In the genomic region with DNA sequence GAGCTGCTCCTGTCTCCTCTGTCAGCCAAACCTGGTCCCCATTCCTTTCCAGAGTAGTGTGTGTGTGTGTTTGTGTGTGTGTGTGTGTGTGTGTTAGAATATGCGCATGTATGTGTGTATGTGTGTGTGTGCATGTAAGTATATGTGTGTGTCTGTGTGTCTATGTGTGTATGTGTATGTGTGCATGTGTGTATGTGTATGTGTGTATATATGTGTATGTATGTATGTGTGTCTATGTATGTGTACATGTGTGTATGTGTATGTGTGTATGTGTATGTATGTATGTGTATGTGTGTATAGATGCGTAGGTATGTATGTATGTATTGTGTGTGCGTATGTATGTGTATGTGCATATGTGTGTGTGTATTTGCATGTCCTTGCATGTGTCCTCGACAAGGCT, we compare ENCODE assay signal across 1 cellular context.
TF ChIP-seq lines count a peak whose summit lies in the region.

No MANE protein-coding gene starts in this region.

TF ChIP-seq in K562, 482 proteins besides CTCF, POLR2A, EP300 and RAD21 (continued from another document):
- TF ChIP-seq, protein P1, sequence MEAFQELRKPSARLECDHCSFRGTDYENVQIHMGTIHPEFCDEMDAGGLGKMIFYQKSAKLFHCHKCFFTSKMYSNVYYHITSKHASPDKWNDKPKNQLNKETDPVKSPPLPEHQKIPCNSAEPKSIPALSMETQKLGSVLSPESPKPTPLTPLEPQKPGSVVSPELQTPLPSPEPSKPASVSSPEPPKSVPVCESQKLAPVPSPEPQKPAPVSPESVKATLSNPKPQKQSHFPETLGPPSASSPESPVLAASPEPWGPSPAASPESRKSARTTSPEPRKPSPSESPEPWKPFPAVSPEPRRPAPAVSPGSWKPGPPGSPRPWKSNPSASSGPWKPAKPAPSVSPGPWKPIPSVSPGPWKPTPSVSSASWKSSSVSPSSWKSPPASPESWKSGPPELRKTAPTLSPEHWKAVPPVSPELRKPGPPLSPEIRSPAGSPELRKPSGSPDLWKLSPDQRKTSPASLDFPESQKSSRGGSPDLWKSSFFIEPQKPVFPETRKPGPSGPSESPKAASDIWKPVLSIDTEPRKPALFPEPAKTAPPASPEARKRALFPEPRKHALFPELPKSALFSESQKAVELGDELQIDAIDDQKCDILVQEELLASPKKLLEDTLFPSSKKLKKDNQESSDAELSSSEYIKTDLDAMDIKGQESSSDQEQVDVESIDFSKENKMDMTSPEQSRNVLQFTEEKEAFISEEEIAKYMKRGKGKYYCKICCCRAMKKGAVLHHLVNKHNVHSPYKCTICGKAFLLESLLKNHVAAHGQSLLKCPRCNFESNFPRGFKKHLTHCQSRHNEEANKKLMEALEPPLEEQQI (IDR thresholded peaks at IDR 0.05): no peak
- TF ChIP-seq ZBTB7A (IDR thresholded peaks at IDR 0.05; ENCODE audit: borderline replicate concordance, control insufficient read depth, low read depth, low read length) (no peak), NONO (IDR thresholded peaks at IDR 0.05; ENCODE audit: low read depth in 2 of 2, low read length in 1 of 2) (no peak), ZNF23 (CRISPR knock-in tag; IDR thresholded peaks at IDR 0.05) (no peak), HSF4 (CRISPR knock-in tag; IDR thresholded peaks at IDR 0.05; ENCODE audit: borderline replicate concordance) (no peak), POLR2AphosphoS5 (IDR thresholded peaks at IDR 0.05; ENCODE audit: control insufficient read depth, insufficient read depth, low read depth, low read length) (no peak), RAD51 (IDR thresholded peaks at IDR 0.05; ENCODE audit: borderline replicate concordance, low read depth) (no peak), LEF1 (IDR thresholded peaks at IDR 0.05) (peak; percentile 20; the same call in 1 of the 2 replicates), RFX5 (IDR thresholded peaks at IDR 0.05; ENCODE audit: low read depth, low read length) (no peak), ASH1L (IDR thresholded peaks at IDR 0.05; ENCODE audit: borderline replicate concordance, low read depth, partially characterized antibody) (peak; percentile 22), HNRNPK (IDR thresholded peaks at IDR 0.05; ENCODE audit: low read depth, low read length, poor library complexity, severe bottlenecking) (no peak)
- TF ChIP-seq, protein P2, sequence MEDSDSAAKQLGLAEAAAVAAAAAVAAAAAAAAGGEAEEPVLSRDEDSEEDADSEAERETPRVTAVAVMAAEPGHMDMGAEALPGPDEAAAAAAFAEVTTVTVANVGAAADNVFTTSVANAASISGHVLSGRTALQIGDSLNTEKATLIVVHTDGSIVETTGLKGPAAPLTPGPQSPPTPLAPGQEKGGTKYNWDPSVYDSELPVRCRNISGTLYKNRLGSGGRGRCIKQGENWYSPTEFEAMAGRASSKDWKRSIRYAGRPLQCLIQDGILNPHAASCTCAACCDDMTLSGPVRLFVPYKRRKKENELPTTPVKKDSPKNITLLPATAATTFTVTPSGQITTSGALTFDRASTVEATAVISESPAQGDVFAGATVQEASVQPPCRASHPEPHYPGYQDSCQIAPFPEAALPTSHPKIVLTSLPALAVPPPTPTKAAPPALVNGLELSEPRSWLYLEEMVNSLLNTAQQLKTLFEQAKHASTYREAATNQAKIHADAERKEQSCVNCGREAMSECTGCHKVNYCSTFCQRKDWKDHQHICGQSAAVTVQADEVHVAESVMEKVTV (CRISPR knock-in tag; IDR thresholded peaks at IDR 0.05): no peak
- TF ChIP-seq, protein P3, sequence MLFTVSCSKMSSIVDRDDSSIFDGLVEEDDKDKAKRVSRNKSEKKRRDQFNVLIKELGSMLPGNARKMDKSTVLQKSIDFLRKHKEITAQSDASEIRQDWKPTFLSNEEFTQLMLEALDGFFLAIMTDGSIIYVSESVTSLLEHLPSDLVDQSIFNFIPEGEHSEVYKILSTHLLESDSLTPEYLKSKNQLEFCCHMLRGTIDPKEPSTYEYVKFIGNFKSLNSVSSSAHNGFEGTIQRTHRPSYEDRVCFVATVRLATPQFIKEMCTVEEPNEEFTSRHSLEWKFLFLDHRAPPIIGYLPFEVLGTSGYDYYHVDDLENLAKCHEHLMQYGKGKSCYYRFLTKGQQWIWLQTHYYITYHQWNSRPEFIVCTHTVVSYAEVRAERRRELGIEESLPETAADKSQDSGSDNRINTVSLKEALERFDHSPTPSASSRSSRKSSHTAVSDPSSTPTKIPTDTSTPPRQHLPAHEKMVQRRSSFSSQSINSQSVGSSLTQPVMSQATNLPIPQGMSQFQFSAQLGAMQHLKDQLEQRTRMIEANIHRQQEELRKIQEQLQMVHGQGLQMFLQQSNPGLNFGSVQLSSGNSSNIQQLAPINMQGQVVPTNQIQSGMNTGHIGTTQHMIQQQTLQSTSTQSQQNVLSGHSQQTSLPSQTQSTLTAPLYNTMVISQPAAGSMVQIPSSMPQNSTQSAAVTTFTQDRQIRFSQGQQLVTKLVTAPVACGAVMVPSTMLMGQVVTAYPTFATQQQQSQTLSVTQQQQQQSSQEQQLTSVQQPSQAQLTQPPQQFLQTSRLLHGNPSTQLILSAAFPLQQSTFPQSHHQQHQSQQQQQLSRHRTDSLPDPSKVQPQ (CRISPR knock-in tag; IDR thresholded peaks at IDR 0.05; ENCODE audit: borderline replicate concordance): no peak
- TF ChIP-seq, protein P4, sequence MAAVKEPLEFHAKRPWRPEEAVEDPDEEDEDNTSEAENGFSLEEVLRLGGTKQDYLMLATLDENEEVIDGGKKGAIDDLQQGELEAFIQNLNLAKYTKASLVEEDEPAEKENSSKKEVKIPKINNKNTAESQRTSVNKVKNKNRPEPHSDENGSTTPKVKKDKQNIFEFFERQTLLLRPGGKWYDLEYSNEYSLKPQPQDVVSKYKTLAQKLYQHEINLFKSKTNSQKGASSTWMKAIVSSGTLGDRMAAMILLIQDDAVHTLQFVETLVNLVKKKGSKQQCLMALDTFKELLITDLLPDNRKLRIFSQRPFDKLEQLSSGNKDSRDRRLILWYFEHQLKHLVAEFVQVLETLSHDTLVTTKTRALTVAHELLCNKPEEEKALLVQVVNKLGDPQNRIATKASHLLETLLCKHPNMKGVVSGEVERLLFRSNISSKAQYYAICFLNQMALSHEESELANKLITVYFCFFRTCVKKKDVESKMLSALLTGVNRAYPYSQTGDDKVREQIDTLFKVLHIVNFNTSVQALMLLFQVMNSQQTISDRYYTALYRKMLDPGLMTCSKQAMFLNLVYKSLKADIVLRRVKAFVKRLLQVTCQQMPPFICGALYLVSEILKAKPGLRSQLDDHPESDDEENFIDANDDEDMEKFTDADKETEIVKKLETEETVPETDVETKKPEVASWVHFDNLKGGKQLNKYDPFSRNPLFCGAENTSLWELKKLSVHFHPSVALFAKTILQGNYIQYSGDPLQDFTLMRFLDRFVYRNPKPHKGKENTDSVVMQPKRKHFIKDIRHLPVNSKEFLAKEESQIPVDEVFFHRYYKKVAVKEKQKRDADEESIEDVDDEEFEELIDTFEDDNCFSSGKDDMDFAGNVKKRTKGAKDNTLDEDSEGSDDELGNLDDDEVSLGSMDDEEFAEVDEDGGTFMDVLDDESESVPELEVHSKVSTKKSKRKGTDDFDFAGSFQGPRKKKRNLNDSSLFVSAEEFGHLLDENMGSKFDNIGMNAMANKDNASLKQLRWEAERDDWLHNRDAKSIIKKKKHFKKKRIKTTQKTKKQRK (IDR thresholded peaks at IDR 0.05; ENCODE audit: borderline replicate concordance, low read depth, low read length): no peak
- TF ChIP-seq, protein P5, sequence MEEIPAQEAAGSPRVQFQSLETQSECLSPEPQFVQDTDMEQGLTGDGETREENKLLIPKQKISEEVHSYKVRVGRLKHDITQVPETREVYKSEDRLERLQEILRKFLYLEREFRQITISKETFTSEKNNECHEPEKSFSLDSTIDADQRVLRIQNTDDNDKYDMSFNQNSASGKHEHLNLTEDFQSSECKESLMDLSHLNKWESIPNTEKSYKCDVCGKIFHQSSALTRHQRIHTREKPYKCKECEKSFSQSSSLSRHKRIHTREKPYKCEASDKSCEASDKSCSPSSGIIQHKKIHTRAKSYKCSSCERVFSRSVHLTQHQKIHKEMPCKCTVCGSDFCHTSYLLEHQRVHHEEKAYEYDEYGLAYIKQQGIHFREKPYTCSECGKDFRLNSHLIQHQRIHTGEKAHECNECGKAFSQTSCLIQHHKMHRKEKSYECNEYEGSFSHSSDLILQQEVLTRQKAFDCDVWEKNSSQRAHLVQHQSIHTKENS (CRISPR knock-in tag; IDR thresholded peaks at IDR 0.05): no peak
